12 cellular contexts compared by ENCODE assay signal in genomic region chr2:85670416-85670815, GRCh38. TPM values are rescaled to one million over a fixed set of nuclear protein-coding genes. Genes with fewer than 3 reads are reported as not detected.
DNase-seq lines count a peak whose midpoint lies in the region; ATAC-seq and TF ChIP-seq lines count a peak whose summit lies in the region.
"Not testable (repeated sequence)": the region's sequence is repeated elsewhere in the genome, so short reads cannot be mapped to it uniquely, and the experiment has no call there.
"Had no signal": no experiment of that assay in that cellular context is flagged by ENCODE, and none has a peak within 500 bp of the region (broad histone marks: within the 10 kb centered on the region; RNA-seq: fewer than 3 reads in every experiment).

No MANE protein-coding gene starts in this region.

- H3F3A ChIP-seq in neural progenitor cell (ENCODE audit: low read depth) = not testable (repeated sequence)

- not testable (repeated sequence) for H3K36me3 ChIP-seq in lower lobe of right lung; neural progenitor cell; sigmoid colon; aorta (ENCODE audit: control insufficient read depth in 1 of 2, insufficient read depth in 2 of 2, low read length in 1 of 2)

- H3K4me2 ChIP-seq in neural progenitor cell = not testable (repeated sequence)

- not testable (repeated sequence) for H3K4me3 Mint-ChIP-seq in activated T-cell treated with anti-CD3 and anti-CD28 coated beads, Interleukin-2, amount 50 U/mL, for 24 hours
- H3K4me3 Mint-ChIP-seq in neural progenitor cell = peak overlapping the region; percentile 41

- H3K9ac ChIP-seq in neural progenitor cell = not testable (repeated sequence)

- ATAC-seq in lower lobe of right lung; aorta (ENCODE audit: low FRiP score): not testable (repeated sequence)

- H4K20me1 ChIP-seq in neural progenitor cell (ENCODE audit: low read depth) = not testable (repeated sequence)

- intact Hi-C loops in lower lobe of right lung (cut with DNase I); sigmoid colon (cut with DNase I); aorta (cut with DNase I): not testable (repeated sequence)

- DNase-seq in activated T-cell treated with anti-CD3 and anti-CD28 coated beads, Interleukin-2, amount 50 U/mL, for 24 hours = peak; percentile 14
- DNase-seq in lower lobe of right lung; neural progenitor cell (ENCODE audit: low spot score): not testable (repeated sequence)
- DNase-seq in sigmoid colon (peak; percentile 34), aorta (peak; percentile 4 to 49)

- not testable (repeated sequence) for H3K36me3 Mint-ChIP-seq in activated T-cell treated with anti-CD3 and anti-CD28 coated beads, Interleukin-2, amount 50 U/mL, for 24 hours (ENCODE audit: low read depth); neural progenitor cell

- peak overlapping the region; percentile 98 for H3K27ac ChIP-seq in lower lobe of right lung
- not testable (repeated sequence) for H3K27ac ChIP-seq in neural progenitor cell; sigmoid colon; aorta (ENCODE audit: low read depth in 1 of 2, low read length in 2 of 2)

- H3K79me2 ChIP-seq in neural progenitor cell (ENCODE audit: low read depth) = not testable (repeated sequence)

- H3K4me3 ChIP-seq in lower lobe of right lung; neural progenitor cell; sigmoid colon; aorta (ENCODE audit: low read length in 2 of 2): not testable (repeated sequence)

- not testable (repeated sequence) for H3K9me3 Mint-ChIP-seq in activated T-cell treated with anti-CD3 and anti-CD28 coated beads, Interleukin-2, amount 50 U/mL, for 24 hours; neural progenitor cell

- H3K27ac Mint-ChIP-seq in activated T-cell treated with anti-CD3 and anti-CD28 coated beads, Interleukin-2, amount 50 U/mL, for 24 hours; neural progenitor cell: not testable (repeated sequence)

- peaks cover 25% of the 10 kb centered on the region for H3K4me1 ChIP-seq in lower lobe of right lung
- not testable (repeated sequence) for H3K4me1 ChIP-seq in neural progenitor cell; sigmoid colon; aorta (ENCODE audit: control insufficient read depth in 1 of 2, insufficient read depth in 2 of 2, low read length in 2 of 2)

- not testable (repeated sequence) for H3K27me3 Mint-ChIP-seq in activated T-cell treated with anti-CD3 and anti-CD28 coated beads, Interleukin-2, amount 50 U/mL, for 24 hours; neural progenitor cell (ENCODE audit: insufficient read depth, low read depth)

- not testable (repeated sequence) for TF ChIP-seq POLR2A in sigmoid colon (IDR thresholded peaks at IDR 0.05)

- not testable (repeated sequence) for H3K27me3 ChIP-seq in lower lobe of right lung (ENCODE audit: low read depth); neural progenitor cell; sigmoid colon; aorta (ENCODE audit: control insufficient read depth in 1 of 2, insufficient read depth in 2 of 2, low read length in 1 of 2)

- H3K4me1 Mint-ChIP-seq in activated T-cell treated with anti-CD3 and anti-CD28 coated beads, Interleukin-2, amount 50 U/mL, for 24 hours (ENCODE audit: low read depth) = not testable (repeated sequence)
- H3K4me1 Mint-ChIP-seq in neural progenitor cell = peaks cover 16% of the 10 kb centered on the region

- TF ChIP-seq EP300 in sigmoid colon (IDR thresholded peaks at IDR 0.05) = not testable (repeated sequence)

- not testable (repeated sequence) for H2AFZ ChIP-seq in neural progenitor cell (replicated peaks)

- 89 to 94% methylated on average over 13 of the region's 13 CpGs for WGBS in sigmoid colon, 2 donors
- WGBS in aorta, 2 donors = 92 to 93% methylated on average over 13 of the region's 13 CpGs

- not testable (repeated sequence) for TF ChIP-seq CTCF in lower lobe of right lung (IDR thresholded peaks at IDR 0.05); neural progenitor cell (IDR thresholded peaks at IDR 0.05); sigmoid colon (IDR thresholded peaks at IDR 0.05)

- not testable (repeated sequence) for H3K9me3 ChIP-seq in lower lobe of right lung; neural progenitor cell (ENCODE audit: low read depth); sigmoid colon; aorta (ENCODE audit: control insufficient read depth, low read length)

RNA-seq across cellular contexts. Expression of gene SFTPB, which starts 2.4 kb away (rescaled TPM):
- total RNA-seq in lower lobe of right lung (12,584 TPM), neural progenitor cell (ENCODE audit: low replicate concordance) (not detected in 2 replicates), sigmoid colon (not detected), aorta (1 to 10 TPM in 1 of 2 donors, not detected in 1; 1.7 TPM)
- polyA plus RNA-seq in sigmoid colon (10 to 100 TPM in 1 of 3 donors, under 1 TPM in 1, not detected in 1; 0.57 to 23.4 TPM), aorta (1 to 10 TPM; 2.3 to 8.1 TPM)
- total RNA-seq: A673; CD4-positive, alpha-beta memory T cell; CD4-positive, CD25-positive, alpha-beta regulatory T cell; CD8-positive, alpha-beta memory T cell; Daoy; G401 had no signal
- polyA plus RNA-seq: AG04450; CD4-positive, alpha-beta memory T cell; CD4-positive, CD25-positive, alpha-beta regulatory T cell; CD8-positive, alpha-beta memory T cell had no signal

RNA-seq across cellular contexts. Expression of gene GNLY, which starts 23.7 kb away (rescaled TPM):
- total RNA-seq in lower lobe of right lung (21.5 TPM), neural progenitor cell (ENCODE audit: low replicate concordance) (0.65 TPM in 1 of 2 replicates, not detected in the other), sigmoid colon (1 to 10 TPM in 1 of 4 donors, not detected in 3; 1.6 TPM), aorta (1 to 10 TPM; 2.1 to 8.0 TPM)
- polyA plus RNA-seq in sigmoid colon (10 to 100 TPM in 1 of 3 donors, 1 to 10 TPM in 2; 2.4 to 13.9 (median 4.2) TPM), aorta (under 1 TPM in 1 of 2 donors, not detected in 1; 0.43 TPM)
- total RNA-seq: A673, Daoy, G401 had no signal
- polyA plus RNA-seq: AG04450 had no signal

RNA-seq across cellular contexts. Expression of gene USP39, which starts 54.4 kb away (rescaled TPM):
- total RNA-seq in lower lobe of right lung (40.2 TPM), neural progenitor cell (ENCODE audit: low replicate concordance) (85.3 and 87.3 TPM in 2 replicates), sigmoid colon (100 to 1,000 TPM in 1 of 4 donors, 10 to 100 TPM in 3; 56.4 to 136 (median 72.0) TPM), aorta (10 to 100 TPM; 27.4 to 37.0 TPM)
- polyA plus RNA-seq in sigmoid colon (10 to 100 TPM; 39.9 to 49.2 (median 41.4) TPM), aorta (10 to 100 TPM; 33.6 to 37.0 TPM)

RNA-seq across cellular contexts. Expression of gene C2orf68, which starts 58.5 kb away (rescaled TPM):
- total RNA-seq in lower lobe of right lung = 40.6 TPM
- 31.1 and 47.6 TPM in 2 replicates for total RNA-seq in neural progenitor cell (ENCODE audit: low replicate concordance)
- 10 to 100 TPM; 10.6 to 13.0 (median 12.8) TPM for total RNA-seq in sigmoid colon
- 10 to 100 TPM; 18.6 to 23.0 (median 21.3) TPM for polyA plus RNA-seq in sigmoid colon
- 10 to 100 TPM; 22.8 to 35.2 TPM for total RNA-seq in aorta
- 10 to 100 TPM; 15.5 to 19.9 TPM for polyA plus RNA-seq in aorta

Comparison
In these comparisons a context has a peak if more than half of its experiments do, and no peak if none do; other contexts are left out.
1. RNA of gene SFTPB, which starts 2.4 kb away (total RNA-seq): 12,584 TPM in lower lobe of right lung (single experiment); 1.7 TPM in aorta, not detected in neural progenitor cell and not detected in sigmoid colon; every median in the first group is over 1,000 times any median in the second.